ENCODE assay signal across 27 cellular contexts in the genomic region with DNA sequence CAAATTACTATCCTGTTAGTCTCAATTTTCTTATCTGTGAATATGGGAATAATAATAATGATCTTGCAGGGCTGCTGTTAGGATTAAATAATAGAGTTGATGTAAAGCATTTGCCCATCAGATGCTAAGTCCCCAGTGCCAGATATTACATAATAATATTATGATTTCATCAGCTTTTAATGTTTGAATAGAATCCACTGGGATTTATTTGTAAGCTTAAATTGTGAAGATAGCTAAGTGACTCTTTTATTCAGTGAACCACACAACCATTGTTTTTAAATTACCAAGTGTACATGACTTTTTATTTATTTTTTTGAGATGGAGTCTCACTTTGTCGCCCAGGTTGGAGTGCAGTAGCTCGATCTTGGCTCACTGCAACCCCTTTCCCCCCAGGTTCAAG.
"Had no signal": no experiment of that assay in that cellular context is flagged by ENCODE, and none has a peak within 500 bp of the region (broad histone marks: within the 10 kb centered on the region; RNA-seq: fewer than 3 reads in every experiment).

No MANE protein-coding gene starts in this region.

- H3K4me1 ChIP-seq: neural progenitor cell, parathyroid adenoma, psoas muscle, right lobe of liver, spleen, thyroid gland, tibial nerve, upper lobe of left lung, vagina had no signal

- DNase-seq: naive thymus-derived CD4-positive, alpha-beta T cell; natural killer cell; occipital lobe; ovary; posterior cingulate gyrus; psoas muscle; right lobe of liver; spleen; stimulated activated CD4-positive, alpha-beta T cell treated with anti-CD3 and anti-CD28 coated beads, Interleukin-12 subunit alpha, Interleukin-12 subunit beta, amount 100 ng/mL, for 4 hours; stimulated activated CD4-positive, alpha-beta T cell treated with anti-CD3 and anti-CD28 coated beads, Interleukin-1b, Interleukin-23, amount 100 ng/mL, for 48 hours; stimulated activated CD4-positive, alpha-beta T cell treated with anti-CD3 and anti-CD28 coated beads, Interleukin-4, amount 100 ng/mL, for 1 hour; stimulated activated CD4-positive, alpha-beta T cell treated with anti-CD3 and anti-CD28 coated beads, Interleukin-4, amount 100 ng/mL, for 4 hours; stimulated activated CD8-positive, alpha-beta memory T cell treated with anti-CD3 and anti-CD28 coated beads, Interleukin-4, amount 100 ng/mL, for 48 hours; stimulated activated naive CD4-positive, alpha-beta T cell; stimulated activated naive CD8-positive, alpha-beta T cell treated with anti-CD3 and anti-CD28 coated beads, Interleukin-15, amount 100 ng/mL, for 72 hours; stimulated activated naive CD8-positive, alpha-beta T cell treated with anti-CD3 and anti-CD28 coated beads, Interleukin-15, Interleukin-2, amounts not matched to agents 100 U/mL and 50 U/mL, for 24 hours; thyroid gland; trophoblast cell; upper lobe of left lung had no signal

- H3K36me3 ChIP-seq: neural progenitor cell, ovary, right lobe of liver, spleen, thoracic aorta, thyroid gland, tibial nerve, upper lobe of left lung, vagina had no signal

- ATAC-seq: naive thymus-derived CD4-positive, alpha-beta T cell; natural killer cell; psoas muscle; right lobe of liver; stimulated activated memory B cell treated with anti-CD40 and anti-IgM and Interleukin-4, amounts not matched to agents 10 μg/mL and 1 μg/mL and 100 μg/mL, for 72 hours; stimulated activated naive CD8-positive, alpha-beta T cell treated with anti-CD3 and anti-CD28 coated beads, Interleukin-15, amount 100 ng/mL, for 72 hours; stimulated activated naive CD8-positive, alpha-beta T cell treated with anti-CD3 and anti-CD28 coated beads, Interleukin-15, Interleukin-2, amounts not matched to agents 100 U/mL and 50 U/mL, for 24 hours had no signal

- H3K4me3 ChIP-seq: neural progenitor cell, ovary, psoas muscle, right lobe of liver, skin epidermis, smooth muscle cell, spleen, thoracic aorta, thyroid gland, tibial nerve, upper lobe of left lung, vagina had no signal

- H3K9me3 ChIP-seq: ovary, psoas muscle, right lobe of liver, thoracic aorta, thyroid gland, tibial nerve, upper lobe of left lung, vagina had no signal

- H3K27ac ChIP-seq: neural progenitor cell, ovary, parathyroid adenoma, psoas muscle, right lobe of liver, skin epidermis, spleen, thoracic aorta, thyroid gland, tibial nerve, upper lobe of left lung, vagina had no signal

- H3K27me3 ChIP-seq: neural progenitor cell, ovary, right lobe of liver, spleen, thyroid gland, tibial nerve, upper lobe of left lung, vagina had no signal
